25 cellular contexts compared by ENCODE assay signal in the genomic region with DNA sequence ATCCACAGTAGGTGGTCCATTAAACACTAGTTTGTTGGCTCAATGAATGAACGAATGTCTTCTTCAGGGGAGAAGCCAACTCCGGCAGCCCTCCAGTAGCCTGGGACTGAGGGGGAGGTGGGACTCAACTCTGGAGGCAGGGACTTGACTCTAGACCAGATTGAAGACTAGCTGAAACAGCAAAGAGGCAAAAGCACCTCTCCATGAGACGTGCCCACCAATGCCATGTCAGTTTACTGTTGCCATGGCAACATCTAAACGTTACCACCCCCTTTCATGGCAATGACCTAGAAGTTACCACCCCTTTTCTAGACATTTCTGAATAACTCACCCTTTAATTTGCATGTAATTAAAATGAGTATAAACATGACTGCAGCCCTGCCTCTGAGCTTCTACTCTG.
"Had no signal": no experiment of that assay in that cellular context is flagged by ENCODE, and none has a peak within 500 bp of the region (broad histone marks: within the 10 kb centered on the region; RNA-seq: fewer than 3 reads in every experiment).

No MANE protein-coding gene starts in this region.

- FAIRE-seq: endometrium, kidney had no signal

- H3K36me3 ChIP-seq: esophagus muscularis mucosa, gastrocnemius medialis, neutrophil, sigmoid colon, stomach, thoracic aorta had no signal

- H3K4me3 ChIP-seq: coronary artery, dorsolateral prefrontal cortex, esophagus muscularis mucosa, gastrocnemius medialis, lung, psoas muscle, sigmoid colon, skin epidermis, stomach, thoracic aorta had no signal

- H3K36me3 Mint-ChIP-seq: immature natural killer cell; naive B cell; stimulated activated naive B cell treated with anti-CD40 and anti-IgM and Interleukin-4, amounts not matched to agents 10 μg/mL and 1 μg/mL and 100 μg/mL, for 72 hours had no signal

- H3K4me3 Mint-ChIP-seq: immature natural killer cell; naive B cell; nephron; stimulated activated naive B cell treated with anti-CD40 and anti-IgM and Interleukin-4, amounts not matched to agents 10 μg/mL and 1 μg/mL and 100 μg/mL, for 72 hours had no signal

- H3K27me3 ChIP-seq: neutrophil, sigmoid colon had no signal

- H3K27ac Mint-ChIP-seq: immature natural killer cell; naive B cell; nephron; stimulated activated naive B cell treated with anti-CD40 and anti-IgM and Interleukin-4, amounts not matched to agents 10 μg/mL and 1 μg/mL and 100 μg/mL, for 72 hours had no signal

- H3K4me1 ChIP-seq: esophagus muscularis mucosa, gastrocnemius medialis, psoas muscle, sigmoid colon, stomach had no signal

- DNase-seq: effector CD8-positive, alpha-beta T cell; gastrocnemius medialis; immature natural killer cell; kidney; left colon; left ventricle myocardium superior; mesenchymal stem cell; naive B cell; psoas muscle; retina; sigmoid colon; stimulated activated CD4-positive, alpha-beta T cell treated with anti-CD3 and anti-CD28 coated beads, Interleukin-2, amount 100 ng/mL, for 24 hours; stimulated activated CD4-positive, alpha-beta T cell treated with anti-CD3 and anti-CD28 coated beads, Interleukin-4, amount 100 ng/mL, for 4 hours; stimulated activated naive B cell treated with anti-CD40 and anti-IgM and Interleukin-4, amounts not matched to agents 10 μg/mL and 1 μg/mL and 100 μg/mL, for 72 hours; stomach had no signal

- H3K9me3 ChIP-seq: esophagus muscularis mucosa, gastrocnemius medialis, neutrophil, psoas muscle, sigmoid colon, stomach, thoracic aorta had no signal

- ATAC-seq: gastrocnemius medialis; left ventricle myocardium superior; psoas muscle; stimulated activated naive B cell treated with anti-CD40 and anti-IgM and Interleukin-4, amounts not matched to agents 10 μg/mL and 1 μg/mL and 100 μg/mL, for 72 hours had no signal

- H3K4me1 Mint-ChIP-seq: immature natural killer cell; naive B cell; stimulated activated naive B cell treated with anti-CD40 and anti-IgM and Interleukin-4, amounts not matched to agents 10 μg/mL and 1 μg/mL and 100 μg/mL, for 72 hours had no signal

- H3K9me3 Mint-ChIP-seq: immature natural killer cell, nephron had no signal

- H3K27ac ChIP-seq: coronary artery, dorsolateral prefrontal cortex, epithelial cell of prostate, esophagus muscularis mucosa, gastrocnemius medialis, neutrophil, psoas muscle, sigmoid colon, skin epidermis, stomach, thoracic aorta had no signal
